Comparison of ENCODE assay signal across 19 cellular contexts in the genomic region with DNA sequence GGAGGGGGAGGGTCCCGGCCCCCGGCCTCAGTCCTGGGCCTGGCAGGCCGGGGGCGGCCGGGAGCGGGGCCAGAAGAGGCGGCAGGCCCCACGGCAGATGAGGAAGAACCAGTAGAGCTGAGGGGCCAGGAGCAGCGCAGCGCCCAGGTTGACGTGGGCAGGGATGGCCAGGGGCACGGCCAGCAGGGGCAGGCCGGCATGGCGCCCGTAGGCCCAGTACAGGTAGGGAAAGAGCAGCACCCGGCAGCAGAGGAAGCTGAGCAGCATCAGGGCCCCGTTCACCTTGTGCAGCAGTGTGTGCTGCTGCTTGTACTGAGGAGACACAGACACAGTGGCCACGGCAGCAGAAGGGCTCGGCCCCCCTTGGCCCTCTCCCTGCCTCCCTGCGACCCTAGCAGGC. TPM values are rescaled to one million over a fixed set of nuclear protein-coding genes. Genes with fewer than 3 reads are reported as not detected.
DNase-seq lines count a peak whose midpoint lies in the region; ATAC-seq and TF ChIP-seq lines count a peak whose summit lies in the region.
"Had no signal": no experiment of that assay in that cellular context is flagged by ENCODE, and none has a peak within 500 bp of the region (broad histone marks: within the 10 kb centered on the region; RNA-seq: fewer than 3 reads in every experiment).

No MANE protein-coding gene starts in this region.

- H2AFZ ChIP-seq in osteoblast (ENCODE audit: low read length) = no peak overlapping the region

- H3K27me3 ChIP-seq in osteoblast (ENCODE audit: insufficient read depth, low read length) (peaks cover 28% of the 10 kb centered on the region), vagina (no peaks in the 10 kb centered on the region)

- H3K4me3 ChIP-seq in osteoblast (ENCODE audit: insufficient read depth, low read length) (no peak overlapping the region), vagina (no peak overlapping the region)
- H3K4me3 ChIP-seq: A549; BLaER1 treated with 17β-estradiol and CSF1 and Interleukin-3, amounts not matched to agents 10 nM and 100 nM had no signal

- intact Hi-C loops in natural killer cell (cut with micrococcal nuclease) = no loop called here
- intact Hi-C loops in vagina (cut with DNase I) = no loop called here

- H3K36me3 ChIP-seq in osteoblast (ENCODE audit: insufficient read depth, low read length) (no peaks in the 10 kb centered on the region), vagina (no peaks in the 10 kb centered on the region)
- H3K36me3 ChIP-seq: BLaER1 treated with 17β-estradiol and CSF1 and Interleukin-3, amounts not matched to agents 10 nM and 100 nM had no signal

- no peak for ATAC-seq in natural killer cell treated with Interleukin-12 subunit alpha and Interleukin-12 subunit beta and Interleukin-15 and Interleukin-18, amount 100 ng/mL, for 72 hours
- ATAC-seq in natural killer cell = no peak
- ATAC-seq: A549; CD8-positive, alpha-beta T cell had no signal

- no peak overlapping the region for H3K27ac ChIP-seq in osteoblast (ENCODE audit: low read depth, low read length)
- H3K27ac ChIP-seq in vagina = no peak overlapping the region
- H3K27ac ChIP-seq: 22Rv1; A549; BLaER1 treated with 17β-estradiol and CSF1 and Interleukin-3, amounts not matched to agents 10 nM and 100 nM; C4-2B had no signal

- TF ChIP-seq CTCF in natural killer cell (IDR thresholded peaks at IDR 0.05) (no peak), neural crest cell (conservative IDR thresholded peaks at IDR 0.05) (no peak), osteoblast (IDR thresholded peaks at IDR 0.05; ENCODE audit: extremely low read depth, low read depth, low read length) (no peak), vagina (IDR thresholded peaks at IDR 0.05) (no peak)

- H3K4me1 ChIP-seq in osteoblast (ENCODE audit: insufficient read depth, low read length) (no peaks in the 10 kb centered on the region), vagina (peaks cover 11% of the 10 kb centered on the region)
- H3K4me1 ChIP-seq: A549, Caco-2 had no signal

- no peak for TF ChIP-seq POLR2A in vagina (IDR thresholded peaks at IDR 0.05)

- H3K9me3 ChIP-seq in osteoblast (ENCODE audit: low read depth, low read length) (no peaks in the 10 kb centered on the region), vagina (no peaks in the 10 kb centered on the region)
- H3K9me3 ChIP-seq: A549; BLaER1 treated with 17β-estradiol and CSF1 and Interleukin-3, amounts not matched to agents 10 nM and 100 nM; Caco-2 had no signal

- no peaks in the 10 kb centered on the region for H3K36me3 Mint-ChIP-seq in natural killer cell treated with Interleukin-12 subunit alpha and Interleukin-12 subunit beta and Interleukin-15 and Interleukin-18, amount 100 ng/mL, for 72 hours
- no peaks in the 10 kb centered on the region for H3K36me3 Mint-ChIP-seq in natural killer cell
- H3K36me3 Mint-ChIP-seq in neural crest cell (ENCODE audit: low read depth) = no peaks in the 10 kb centered on the region
- H3K36me3 Mint-ChIP-seq: CD8-positive, alpha-beta T cell had no signal

- H3K79me2 ChIP-seq in osteoblast (ENCODE audit: insufficient read depth, low read length) = no peaks in the 10 kb centered on the region

- no peak overlapping the region for H3K4me3 Mint-ChIP-seq in natural killer cell treated with Interleukin-12 subunit alpha and Interleukin-12 subunit beta and Interleukin-15 and Interleukin-18, amount 100 ng/mL, for 72 hours
- no peak overlapping the region for H3K4me3 Mint-ChIP-seq in natural killer cell
- no peak overlapping the region for H3K4me3 Mint-ChIP-seq in neural crest cell
- H3K4me3 Mint-ChIP-seq: B cell; CD4-positive, alpha-beta T cell; CD8-positive, alpha-beta T cell had no signal

- peak; percentile 55 for DNase-seq in natural killer cell treated with Interleukin-12 subunit alpha and Interleukin-12 subunit beta and Interleukin-15 and Interleukin-18, amount 100 ng/mL, for 72 hours (ENCODE audit: low spot score)
- DNase-seq in natural killer cell (no peak), neural crest cell (ENCODE audit: low read depth, low spot score) (no peak), osteoblast (ENCODE audit: insufficient read length, low spot score, missing footprints) (peak; percentile 27), vagina (ENCODE audit: extremely low spot score in 2 of 2) (no peak), occipital lobe (lab: John Stamatoyannopoulos, UW) (no peak)
- DNase-seq: AML-193; Caco-2; Calu3; CD4-positive, alpha-beta T cell; CD8-positive, alpha-beta T cell; DMS79 treated with DMSO at 0.1 percent for 48 hours; GF-D8 had no signal

- H3K4me1 Mint-ChIP-seq in natural killer cell treated with Interleukin-12 subunit alpha and Interleukin-12 subunit beta and Interleukin-15 and Interleukin-18, amount 100 ng/mL, for 72 hours (ENCODE audit: low read depth in 2 of 2) = peaks cover 7 to 10% of the 10 kb centered on the region in 2 donors
- H3K4me1 Mint-ChIP-seq in natural killer cell (peaks cover 8 to 26% of the 10 kb centered on the region in 2 donors), neural crest cell (peaks cover 14% of the 10 kb centered on the region)

- no peak overlapping the region for H3K27ac Mint-ChIP-seq in natural killer cell treated with Interleukin-12 subunit alpha and Interleukin-12 subunit beta and Interleukin-15 and Interleukin-18, amount 100 ng/mL, for 72 hours
- H3K27ac Mint-ChIP-seq in natural killer cell = no peak overlapping the region
- H3K27ac Mint-ChIP-seq in neural crest cell (ENCODE audit: unreplicated experiment) = peak overlapping the region; percentile 50
- H3K27ac Mint-ChIP-seq: B cell; CD4-positive, alpha-beta T cell; CD8-positive, alpha-beta T cell had no signal

- no peak overlapping the region for H3K4me2 ChIP-seq in osteoblast (ENCODE audit: insufficient read depth, low read length)
- H3K4me2 ChIP-seq: A549; BLaER1 treated with 17β-estradiol and CSF1 and Interleukin-3, amounts not matched to agents 10 nM and 100 nM had no signal

- H3K27me3 Mint-ChIP-seq in natural killer cell treated with Interleukin-12 subunit alpha and Interleukin-12 subunit beta and Interleukin-15 and Interleukin-18, amount 100 ng/mL, for 72 hours = peaks cover 29 to 30% of the 10 kb centered on the region in 2 donors
- H3K27me3 Mint-ChIP-seq in natural killer cell (ENCODE audit: low read depth in 2 of 2) (peaks cover 30 to 33% of the 10 kb centered on the region in 2 donors), neural crest cell (ENCODE audit: low read depth) (peaks cover 29% of the 10 kb centered on the region)

- H3K9me3 Mint-ChIP-seq in natural killer cell treated with Interleukin-12 subunit alpha and Interleukin-12 subunit beta and Interleukin-15 and Interleukin-18, amount 100 ng/mL, for 72 hours = no peaks in the 10 kb centered on the region
- H3K9me3 Mint-ChIP-seq in natural killer cell (no peaks in the 10 kb centered on the region), neural crest cell (no peaks in the 10 kb centered on the region)
- H3K9me3 Mint-ChIP-seq: CD4-positive, alpha-beta T cell; CD8-positive, alpha-beta T cell had no signal

- no peaks in the 10 kb centered on the region for H4K20me1 ChIP-seq in osteoblast (ENCODE audit: insufficient read depth, low read length)

RNA-seq across cellular contexts. Expression of a gene that starts 2.2 kb away (rescaled TPM):
- total RNA-seq in natural killer cell treated with Interleukin-12 subunit alpha and Interleukin-12 subunit beta and Interleukin-15 and Interleukin-18, amount 100 ng/mL, for 72 hours = not detected
- not detected for total RNA-seq in natural killer cell
- total RNA-seq in neural crest cell = not detected in 2 replicates
- total RNA-seq in osteoblast = not detected in 2 replicates
- not detected for total RNA-seq in vagina
- total RNA-seq in occipital lobe = not detected
- total RNA-seq: A172; B cell; Caco-2; Calu3; CD4-positive, alpha-beta T cell; CD8-positive, alpha-beta T cell had no signal

RNA-seq across cellular contexts. Expression of a gene that starts 5.9 kb away (rescaled TPM):
- 1 to 10 TPM; 1.4 to 5.3 TPM for total RNA-seq in natural killer cell treated with Interleukin-12 subunit alpha and Interleukin-12 subunit beta and Interleukin-15 and Interleukin-18, amount 100 ng/mL, for 72 hours
- 1 to 10 TPM in 2 of 3 donors, under 1 TPM in 1; 0.88 to 2.0 (median 1.7) TPM for total RNA-seq in natural killer cell
- total RNA-seq in neural crest cell = 14.2 and 15.3 TPM in 2 replicates
- 0.36 TPM in 1 of 2 replicates, not detected in the other for total RNA-seq in osteoblast
- 0.98 TPM for total RNA-seq in vagina
- total RNA-seq in occipital lobe = 12.5 TPM
- total RNA-seq: B cell; CD4-positive, alpha-beta T cell had no signal

RNA-seq across cellular contexts. Expression of a gene that starts 14.3 kb away (rescaled TPM):
- total RNA-seq in natural killer cell treated with Interleukin-12 subunit alpha and Interleukin-12 subunit beta and Interleukin-15 and Interleukin-18, amount 100 ng/mL, for 72 hours = not detected
- total RNA-seq in natural killer cell (not detected), neural crest cell (5.7 and 6.4 TPM in 2 replicates), osteoblast (not detected in 2 replicates), vagina (2.2 TPM), occipital lobe (10.5 TPM)
- total RNA-seq: B cell; CD8-positive, alpha-beta T cell had no signal

RNA-seq across cellular contexts. Expression of a gene that starts 29.1 kb away (rescaled TPM):
- 100 to 1,000 TPM; 101 to 133 TPM for total RNA-seq in natural killer cell treated with Interleukin-12 subunit alpha and Interleukin-12 subunit beta and Interleukin-15 and Interleukin-18, amount 100 ng/mL, for 72 hours
- total RNA-seq in natural killer cell (100 to 1,000 TPM in 1 of 3 donors, 10 to 100 TPM in 2; 75.0 to 107 (median 99.5) TPM), neural crest cell (81.9 and 88.6 TPM in 2 replicates), osteoblast (14.5 and 16.8 TPM in 2 replicates), vagina (32.7 TPM), occipital lobe (27.8 TPM)

RNA-seq across cellular contexts. Expression of a gene that starts 29.7 kb away (rescaled TPM):
- total RNA-seq in natural killer cell treated with Interleukin-12 subunit alpha and Interleukin-12 subunit beta and Interleukin-15 and Interleukin-18, amount 100 ng/mL, for 72 hours = 10 to 100 TPM; 30.0 to 40.8 TPM
- total RNA-seq in natural killer cell = 10 to 100 TPM; 11.1 to 13.4 (median 12.7) TPM
- total RNA-seq in neural crest cell = 31.8 and 34.8 TPM in 2 replicates
- 3.5 and 5.8 TPM in 2 replicates for total RNA-seq in osteoblast
- total RNA-seq in vagina = 7.1 TPM
- total RNA-seq in occipital lobe = 13.1 TPM

Comparison
In these comparisons a context has a peak if more than half of its experiments do, and no peak if none do; other contexts are left out.
1. DNase-seq: peak in natural killer cell treated with Interleukin-12 subunit alpha and Interleukin-12 subunit beta and Interleukin-15 and Interleukin-18, amount 100 ng/mL, for 72 hours (single experiment) and osteoblast (single experiment); none in natural killer cell (single experiment), neural crest cell (single experiment), vagina (0 of 2) and occipital lobe (single experiment).